In genomic region chr10:123831259-123831658, GRCh38 we compare ENCODE assay signal across 12 cellular contexts.
A peak's percentile ranks its signal among the peaks of the same experiment; 100 is the strongest.
DNase-seq lines count a peak whose midpoint lies in the region; ATAC-seq and TF ChIP-seq lines count a peak whose summit lies in the region.
"Had no signal": no experiment of that assay in that cellular context is flagged by ENCODE, and none has a peak within 500 bp of the region (broad histone marks: within the 10 kb centered on the region; RNA-seq: fewer than 3 reads in every experiment).

No MANE protein-coding gene starts in this region.

- intact Hi-C loops in testis (cut with DNase I; ENCODE audit: low total_unique reads), result no loop called here

- TF ChIP-seq POLR2A in testis (IDR thresholded peaks at IDR 0.05), result no peak

- no peaks in the 10 kb centered on the region for H3K9me3 ChIP-seq in testis

- DNase-seq in RPMI7951 (ENCODE audit: low read depth), result peak; percentile 76
- peak; percentile 35 for DNase-seq in fibroblast of gingiva (ENCODE audit: low read depth)
- DNase-seq in ureter (ENCODE audit: low spot score), result peak; percentile 1
- no peak for DNase-seq in testis
- no peak for DNase-seq in KG1 (lab: John Stamatoyannopoulos, UW)
- no peak for DNase-seq in 8988T
- DNase-seq: CD8-positive, alpha-beta memory T cell; H7 had no signal

- ATAC-seq in GM21723 (IDR thresholded peaks at IDR 0.05; ENCODE audit: unreplicated experiment), result no peak
- ATAC-seq: GM12878, GM23338 had no signal

- 90 to 91% methylated on average over 3 of the region's 3 CpGs for WGBS in testis, 2 donors

- no peaks in the 10 kb centered on the region for H3K36me3 ChIP-seq in rectal smooth muscle tissue (ENCODE audit: control insufficient read depth, insufficient read depth, low read length)
- no peaks in the 10 kb centered on the region for H3K36me3 ChIP-seq in testis (ENCODE audit: low read depth, missing control alignments)

- H3K4me1 ChIP-seq in rectal smooth muscle tissue (ENCODE audit: control insufficient read depth, insufficient read depth, low read length) (peaks cover 12% of the 10 kb centered on the region), testis (no peaks in the 10 kb centered on the region)

- TF ChIP-seq CTCF in testis (IDR thresholded peaks at IDR 0.05), result no peak

- no peak overlapping the region for H3K9ac ChIP-seq in rectal smooth muscle tissue (ENCODE audit: low read length)

- H3K27me3 ChIP-seq in rectal smooth muscle tissue (ENCODE audit: control insufficient read depth, insufficient read depth, low read length) (no peaks in the 10 kb centered on the region), testis (no peaks in the 10 kb centered on the region)

- H3K27ac ChIP-seq in rectal smooth muscle tissue (ENCODE audit: low read depth, low read length), result peak overlapping the region; percentile 53
- no peak overlapping the region for H3K27ac ChIP-seq in testis

- H3K4me3 ChIP-seq in rectal smooth muscle tissue (ENCODE audit: low read length), result no peak overlapping the region
- no peak overlapping the region for H3K4me3 ChIP-seq in testis
- H3K4me3 ChIP-seq: GM12878, GM23338 had no signal

Comparison
In these comparisons a context has a peak if more than half of its experiments do, and no peak if none do; other contexts are left out.
1. DNase-seq: peak in RPMI7951 (single experiment), fibroblast of gingiva (single experiment) and ureter (single experiment); none in testis (single experiment), KG1 (single experiment) and 8988T (single experiment).